In genomic region chr10:83990126-83990525, GRCh38 we compare ENCODE assay signal across 12 cellular contexts.
DNase-seq lines count a peak whose midpoint lies in the region; ATAC-seq lines count a peak whose summit lies in the region.
"Had no signal": no experiment of that assay in that cellular context is flagged by ENCODE, and none has a peak within 500 bp of the region (broad histone marks: within the 10 kb centered on the region; RNA-seq: fewer than 3 reads in every experiment).

No MANE protein-coding gene starts in this region.

- no peak overlapping the region for H3K27ac Mint-ChIP-seq in activated naive CD4-positive, alpha-beta T cell treated with anti-CD3 and anti-CD28 coated beads, Interleukin-2, amount 10 ng/mL, durations not matched to agents 7 days and 5 days

- no peaks in the 10 kb centered on the region for H3K4me1 Mint-ChIP-seq in activated naive CD4-positive, alpha-beta T cell treated with anti-CD3 and anti-CD28 coated beads, Interleukin-2, amount 10 ng/mL, durations not matched to agents 7 days and 5 days

- 76% methylated on average over 3 of the region's 3 CpGs for WGBS in right cardiac atrium

- H3K4me3 Mint-ChIP-seq in activated naive CD4-positive, alpha-beta T cell treated with anti-CD3 and anti-CD28 coated beads, Interleukin-2, amount 10 ng/mL, durations not matched to agents 7 days and 5 days = no peak overlapping the region

- H3K27me3 ChIP-seq in right cardiac atrium (ENCODE audit: control insufficient read depth, insufficient read depth) = no peaks in the 10 kb centered on the region

- intact Hi-C loops in right cardiac atrium (cut with DNase I) = no loop called here

- H3K27ac ChIP-seq in right cardiac atrium (ENCODE audit: low read length) = no peak overlapping the region
- H3K27ac ChIP-seq: C4-2B, GM23248 had no signal

- no peak overlapping the region for H3K4me3 ChIP-seq in right cardiac atrium (ENCODE audit: low read length)
- H3K4me3 ChIP-seq: GM23248 had no signal

- H3K9me3 ChIP-seq in right cardiac atrium (ENCODE audit: control insufficient read depth, low read length) = no peaks in the 10 kb centered on the region

- H3K27me3 Mint-ChIP-seq in activated naive CD4-positive, alpha-beta T cell treated with anti-CD3 and anti-CD28 coated beads, Interleukin-2, amount 10 ng/mL, durations not matched to agents 7 days and 5 days = peaks cover 22% of the 10 kb centered on the region

- DNase-seq in RPMI8226 (peak; percentile 54), right cardiac atrium (no peak), kidney glomerular epithelial cell (lab: John Stamatoyannopoulos, UW) (no peak), SW480 (ENCODE audit: low spot score) (no peak)
- DNase-seq in activated naive CD4-positive, alpha-beta T cell treated with anti-CD3 and anti-CD28 coated beads, Interleukin-2, amount 10 ng/mL, durations not matched to agents 7 days and 5 days = no peak
- DNase-seq: activated CD8-positive, alpha-beta memory T cell treated with anti-CD3 and anti-CD28 coated beads, Interleukin-2, amount 50 U/mL, for 48 hours; GM23248; NCI-H1105 had no signal

- no peaks in the 10 kb centered on the region for H3K36me3 Mint-ChIP-seq in activated naive CD4-positive, alpha-beta T cell treated with anti-CD3 and anti-CD28 coated beads, Interleukin-2, amount 10 ng/mL, durations not matched to agents 7 days and 5 days

- CTCF ChIA-PET in activated naive CD4-positive, alpha-beta T cell treated with anti-CD3 and anti-CD28 coated beads, Interleukin-2, amount 10 ng/mL, durations not matched to agents 7 days and 5 days (lab: Charles Lee) = no interaction called here

- ATAC-seq in GM18498 (IDR thresholded peaks at IDR 0.05; ENCODE audit: unreplicated experiment) (peak; percentile 96), GM21390 (IDR thresholded peaks at IDR 0.05; ENCODE audit: unreplicated experiment) (peak; percentile 94), HG03103 (IDR thresholded peaks at IDR 0.05; ENCODE audit: low read depth, unreplicated experiment) (peak; percentile 95), right cardiac atrium (no peak)

- H3K9me3 Mint-ChIP-seq in activated naive CD4-positive, alpha-beta T cell treated with anti-CD3 and anti-CD28 coated beads, Interleukin-2, amount 10 ng/mL, durations not matched to agents 7 days and 5 days = no peaks in the 10 kb centered on the region

- no peaks in the 10 kb centered on the region for H3K4me1 ChIP-seq in right cardiac atrium (ENCODE audit: control insufficient read depth, insufficient read depth, low read length)

Comparison
In these comparisons a context has a peak if more than half of its experiments do, and no peak if none do; other contexts are left out.
1. ATAC-seq: peak in GM18498 (single experiment), GM21390 (single experiment) and HG03103 (single experiment); none in right cardiac atrium (0 of 2).